In the genomic region with DNA sequence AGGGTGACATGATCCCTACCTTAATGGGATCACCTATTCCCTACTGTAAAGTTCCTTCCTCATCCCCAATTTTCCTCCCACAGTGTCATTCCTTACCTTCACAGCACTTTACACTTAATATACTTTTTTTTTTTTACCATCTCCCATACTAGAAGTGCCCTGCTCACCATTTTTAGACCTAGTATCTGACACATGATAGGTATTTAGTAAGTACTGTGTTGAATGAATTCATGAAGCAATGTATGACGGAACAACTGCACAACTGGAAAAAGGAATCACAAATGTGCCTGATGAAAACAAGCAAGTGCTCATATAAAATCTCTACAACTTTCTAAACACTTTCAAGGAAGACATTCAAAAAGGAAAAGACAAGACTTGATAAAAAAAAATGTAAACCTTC, we compare ENCODE assay signal across 35 cellular contexts.
"Had no signal": no experiment of that assay in that cellular context is flagged by ENCODE, and none has a peak within 500 bp of the region (broad histone marks: within the 10 kb centered on the region; RNA-seq: fewer than 3 reads in every experiment).

No MANE protein-coding gene starts in this region.

- DNase-seq: Karpas-422, Kasumi-1, MG63, MM.1S, MV-4-11, NCI-H1048, NCI-H1092, NCI-H1092 treated with DMSO at 0.1 percent for 48 hours, NCI-H1105, NCI-H1105 treated with DMSO at 0.1 percent for 48 hours, NCI-H1417, NCI-H1417 treated with DMSO at 0.1 percent for 48 hours, NCI-H1436, NCI-H1436 treated with DMSO at 0.1 percent for 48 hours, NCI-H146, NCI-H1694, NCI-H1694 treated with DMSO at 0.1 percent for 48 hours, NCI-H187, NCI-H187 treated with DMSO at 0.1 percent for 48 hours, NCI-H1930, NCI-H2029, NCI-H2029 treated with DMSO at 0.1 percent for 48 hours, NCI-H2081, NCI-H2081 treated with DMSO at 0.1 percent for 48 hours, NCI-H2107, NCI-H2171, NCI-H2171 treated with DMSO at 0.1 percent for 48 hours, NCI-H2227 treated with DMSO at 0.1 percent for 48 hours, NCI-H226, NCI-H345, NCI-H446, NCI-H446 treated with DMSO at 0.1 percent for 48 hours, NCI-H510A, NCI-H510A treated with DMSO at 0.1 percent for 48 hours had no signal

- H3K27ac ChIP-seq: KMS-11 had no signal

- H3K9me3 ChIP-seq: MG63 had no signal

- H3K4me3 ChIP-seq: MG63 had no signal

- H3K27me3 ChIP-seq: MG63 had no signal
